1 cellular context compared by ENCODE assay signal in the genomic region with DNA sequence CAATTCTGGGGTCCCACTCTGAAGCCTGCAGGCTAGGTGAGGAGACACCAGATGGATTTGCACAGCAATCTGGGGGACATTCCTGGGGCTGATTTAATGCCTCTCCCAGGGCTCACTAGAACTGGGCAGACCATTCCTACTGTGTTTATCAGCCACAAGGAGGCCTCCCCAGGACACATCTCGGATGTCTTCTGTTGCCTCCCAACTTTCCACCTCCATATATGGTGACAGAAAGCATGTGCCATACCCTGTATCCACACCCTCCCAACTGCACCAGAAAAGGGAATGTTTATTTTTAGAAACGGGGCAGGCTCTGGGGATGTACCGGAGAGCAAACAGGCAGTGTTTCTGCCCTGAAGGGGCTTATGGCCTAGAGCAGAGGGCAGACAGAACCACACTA.
TF ChIP-seq lines count a peak whose summit lies in the region.

No MANE protein-coding gene starts in this region.

TF ChIP-seq in GM12878, 131 proteins besides CTCF, POLR2A, EP300 and RAD21 (continued from another document):
- TF ChIP-seq, protein P1, sequence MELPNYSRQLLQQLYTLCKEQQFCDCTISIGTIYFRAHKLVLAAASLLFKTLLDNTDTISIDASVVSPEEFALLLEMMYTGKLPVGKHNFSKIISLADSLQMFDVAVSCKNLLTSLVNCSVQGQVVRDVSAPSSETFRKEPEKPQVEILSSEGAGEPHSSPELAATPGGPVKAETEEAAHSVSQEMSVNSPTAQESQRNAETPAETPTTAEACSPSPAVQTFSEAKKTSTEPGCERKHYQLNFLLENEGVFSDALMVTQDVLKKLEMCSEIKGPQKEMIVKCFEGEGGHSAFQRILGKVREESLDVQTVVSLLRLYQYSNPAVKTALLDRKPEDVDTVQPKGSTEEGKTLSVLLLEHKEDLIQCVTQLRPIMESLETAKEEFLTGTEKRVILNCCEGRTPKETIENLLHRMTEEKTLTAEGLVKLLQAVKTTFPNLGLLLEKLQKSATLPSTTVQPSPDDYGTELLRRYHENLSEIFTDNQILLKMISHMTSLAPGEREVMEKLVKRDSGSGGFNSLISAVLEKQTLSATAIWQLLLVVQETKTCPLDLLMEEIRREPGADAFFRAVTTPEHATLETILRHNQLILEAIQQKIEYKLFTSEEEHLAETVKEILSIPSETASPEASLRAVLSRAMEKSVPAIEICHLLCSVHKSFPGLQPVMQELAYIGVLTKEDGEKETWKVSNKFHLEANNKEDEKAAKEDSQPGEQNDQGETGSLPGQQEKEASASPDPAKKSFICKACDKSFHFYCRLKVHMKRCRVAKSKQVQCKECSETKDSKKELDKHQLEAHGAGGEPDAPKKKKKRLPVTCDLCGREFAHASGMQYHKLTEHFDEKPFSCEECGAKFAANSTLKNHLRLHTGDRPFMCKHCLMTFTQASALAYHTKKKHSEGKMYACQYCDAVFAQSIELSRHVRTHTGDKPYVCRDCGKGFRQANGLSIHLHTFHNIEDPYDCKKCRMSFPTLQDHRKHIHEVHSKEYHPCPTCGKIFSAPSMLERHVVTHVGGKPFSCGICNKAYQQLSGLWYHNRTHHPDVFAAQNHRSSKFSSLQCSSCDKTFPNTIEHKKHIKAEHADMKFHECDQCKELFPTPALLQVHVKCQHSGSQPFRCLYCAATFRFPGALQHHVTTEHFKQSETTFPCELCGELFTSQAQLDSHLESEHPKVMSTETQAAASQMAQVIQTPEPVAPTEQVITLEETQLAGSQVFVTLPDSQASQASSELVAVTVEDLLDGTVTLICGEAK (IDR thresholded peaks at IDR 0.05; ENCODE audit: borderline replicate concordance): no peak
- no peak for TF ChIP-seq TARDBP (IDR thresholded peaks at IDR 0.05; ENCODE audit: borderline replicate concordance)
- TF ChIP-seq IRF3 (IDR thresholded peaks at IDR 0.05): no peak
- TF ChIP-seq RBBP5 (conservative IDR thresholded peaks at IDR 0.05): no peak
- TF ChIP-seq POLR2AphosphoS2 (IDR thresholded peaks at IDR 0.05; ENCODE audit: low read depth, low read length): no peak
- TF ChIP-seq SP1 (IDR thresholded peaks at IDR 0.05; ENCODE audit: low read depth, low read length): no peak
- no peak for TF ChIP-seq CHD1 (IDR thresholded peaks at IDR 0.05; ENCODE audit: low read depth, low read length)
- TF ChIP-seq, protein P2, sequence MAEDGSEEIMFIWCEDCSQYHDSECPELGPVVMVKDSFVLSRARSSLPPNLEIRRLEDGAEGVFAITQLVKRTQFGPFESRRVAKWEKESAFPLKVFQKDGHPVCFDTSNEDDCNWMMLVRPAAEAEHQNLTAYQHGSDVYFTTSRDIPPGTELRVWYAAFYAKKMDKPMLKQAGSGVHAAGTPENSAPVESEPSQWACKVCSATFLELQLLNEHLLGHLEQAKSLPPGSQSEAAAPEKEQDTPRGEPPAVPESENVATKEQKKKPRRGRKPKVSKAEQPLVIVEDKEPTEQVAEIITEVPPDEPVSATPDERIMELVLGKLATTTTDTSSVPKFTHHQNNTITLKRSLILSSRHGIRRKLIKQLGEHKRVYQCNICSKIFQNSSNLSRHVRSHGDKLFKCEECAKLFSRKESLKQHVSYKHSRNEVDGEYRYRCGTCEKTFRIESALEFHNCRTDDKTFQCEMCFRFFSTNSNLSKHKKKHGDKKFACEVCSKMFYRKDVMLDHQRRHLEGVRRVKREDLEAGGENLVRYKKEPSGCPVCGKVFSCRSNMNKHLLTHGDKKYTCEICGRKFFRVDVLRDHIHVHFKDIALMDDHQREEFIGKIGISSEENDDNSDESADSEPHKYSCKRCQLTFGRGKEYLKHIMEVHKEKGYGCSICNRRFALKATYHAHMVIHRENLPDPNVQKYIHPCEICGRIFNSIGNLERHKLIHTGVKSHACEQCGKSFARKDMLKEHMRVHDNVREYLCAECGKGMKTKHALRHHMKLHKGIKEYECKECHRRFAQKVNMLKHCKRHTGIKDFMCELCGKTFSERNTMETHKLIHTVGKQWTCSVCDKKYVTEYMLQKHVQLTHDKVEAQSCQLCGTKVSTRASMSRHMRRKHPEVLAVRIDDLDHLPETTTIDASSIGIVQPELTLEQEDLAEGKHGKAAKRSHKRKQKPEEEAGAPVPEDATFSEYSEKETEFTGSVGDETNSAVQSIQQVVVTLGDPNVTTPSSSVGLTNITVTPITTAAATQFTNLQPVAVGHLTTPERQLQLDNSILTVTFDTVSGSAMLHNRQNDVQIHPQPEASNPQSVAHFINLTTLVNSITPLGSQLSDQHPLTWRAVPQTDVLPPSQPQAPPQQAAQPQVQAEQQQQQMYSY (CRISPR knock-in tag; IDR thresholded peaks at IDR 0.05): no peak
- no peak for TF ChIP-seq TCF7 (IDR thresholded peaks at IDR 0.05; ENCODE audit: borderline replicate concordance)
- TF ChIP-seq YY1 (IDR thresholded peaks at IDR 0.05; ENCODE audit: low read depth, low read length): no peak
- TF ChIP-seq HDGF (IDR thresholded peaks at IDR 0.05): no peak
- TF ChIP-seq MEF2A (IDR thresholded peaks at IDR 0.05; ENCODE audit: insufficient read depth, low read depth, low read length): no peak
- TF ChIP-seq CREM (IDR thresholded peaks at IDR 0.05; ENCODE audit: low read depth): no peak
- TF ChIP-seq BACH1 (IDR thresholded peaks at IDR 0.05; ENCODE audit: borderline replicate concordance): no peak
